Comparison of ENCODE assay signal across 8 cellular contexts in genomic region chrX:130060122-130061069, GRCh38. TPM values are rescaled to one million over a fixed set of nuclear protein-coding genes. Genes with fewer than 3 reads are reported as not detected.
A peak's percentile ranks its signal among the peaks of the same experiment; 100 is the strongest.
DNase-seq lines count a peak whose midpoint lies in the region; ATAC-seq and TF ChIP-seq lines count a peak whose summit lies in the region.

No MANE protein-coding gene starts in this region.

- no peak overlapping the region for H2BK120ac ChIP-seq in H9 (ENCODE audit: low read depth, low read length, poor library complexity, severe bottlenecking)

- peak; percentile 85 for TF ChIP-seq CTCF in H9 (conservative IDR thresholded peaks at IDR 0.05)
- TF ChIP-seq CTCF in SK-N-SH (IDR thresholded peaks at IDR 0.05), result peak; percentile 88
- peak; percentile 77 to 92 (median 86) for TF ChIP-seq CTCF in ovary (IDR thresholded peaks at IDR 0.05)

- no peak overlapping the region for H3K27ac ChIP-seq in H9 (ENCODE audit: insufficient read length, low read depth, low read length)
- H3K27ac ChIP-seq in SK-N-SH (ENCODE audit: low read depth in 2 of 2, low read length in 1 of 2), result no peak overlapping the region
- no peak overlapping the region for H3K27ac ChIP-seq in ovary
- no peak overlapping the region for H3K27ac ChIP-seq in thymus (ENCODE audit: low read depth)

- peaks cover 16% of the 10 kb centered on the region; the same call in 1 of the 2 replicates for H3K27me3 ChIP-seq in H9 (ENCODE audit: insufficient read depth, low read length)
- H3K27me3 ChIP-seq in SK-N-SH (ENCODE audit: insufficient read depth), result no peaks in the 10 kb centered on the region; the same call in 1 of the 2 replicates
- no peaks in the 10 kb centered on the region for H3K27me3 ChIP-seq in ovary
- H3K27me3 ChIP-seq in thymus (ENCODE audit: control insufficient read depth, insufficient read depth), result no peaks in the 10 kb centered on the region

- H4K20me1 ChIP-seq in H9 (ENCODE audit: control insufficient read depth, insufficient read depth, insufficient read length), result no peaks in the 10 kb centered on the region
- no peaks in the 10 kb centered on the region for H4K20me1 ChIP-seq in SK-N-SH (ENCODE audit: insufficient read depth)

- CTCF ChIA-PET in SK-N-SH (lab: Yijun Ruan, JAX), result interaction anchor here (0.6 to 3.1 kb wide), 59 partner anchors 8 to 506 kb away, joined by 3 to 27 read pairs (median 4); partner anchors contain the start of genes APLN and XPNPEP2

- no peaks in the 10 kb centered on the region for H3K9me2 ChIP-seq in SK-N-SH

- H3K9me3 Mint-ChIP-seq in H9, result peaks cover 0 to 65% of the 10 kb centered on the region in 2 experiments; a peak in 3 of 5 replicates
- no peaks in the 10 kb centered on the region for H3K9me3 Mint-ChIP-seq in activated naive CD4-positive, alpha-beta T cell treated with anti-CD3 and anti-CD28 coated beads, Interleukin-2, amount 50 U/mL, for 24 hours

- H3K4ac ChIP-seq in H9 (ENCODE audit: low read depth, low read length), result no peak overlapping the region

- intact Hi-C loops in Right ventricle myocardium inferior (cut with DNase I) (loop anchor here (1.0 to 2.0 kb wide), 2 partner anchors 135 to 454 kb away; no protein-coding TSS in a partner anchor), ovary (cut with DNase I) (loop anchor here (5.0 to 10.0 kb wide), 2 partner anchors 133 to 136 kb away; no protein-coding TSS in a partner anchor)

- H4K5ac ChIP-seq in H9 (ENCODE audit: insufficient read length, low read depth, low read length), result no peak overlapping the region

- H2BK12ac ChIP-seq in H9 (ENCODE audit: insufficient read length, low read depth, low read length), result no peak overlapping the region

- peaks cover 6% of the 10 kb centered on the region for H3F3A ChIP-seq in SK-N-SH (replicated peaks; ENCODE audit: insufficient read depth)

- no peak overlapping the region for H2BK5ac ChIP-seq in H9 (ENCODE audit: insufficient read length, low read length)

- H4K91ac ChIP-seq in H9 (ENCODE audit: insufficient read length, low read depth, low read length), result no peak overlapping the region

- H3K79me1 ChIP-seq in H9 (ENCODE audit: insufficient read depth, low read depth, low read length, poor library complexity, severe bottlenecking), result no peaks in the 10 kb centered on the region

- no peak overlapping the region for H2BK20ac ChIP-seq in H9 (ENCODE audit: low read depth, low read length, poor library complexity, severe bottlenecking)

- H3K4me1 ChIP-seq in H9 (ENCODE audit: insufficient read depth, low read length) (no peaks in the 10 kb centered on the region; the same call in 1 of the 2 replicates), SK-N-SH (ENCODE audit: control insufficient read depth in 1 of 2, insufficient read depth in 2 of 2, low read depth in 1 of 2, low read length in 1 of 2) (peaks cover 0 to 4% of the 10 kb centered on the region in 2 experiments; a peak in 1 of 4 replicates), ovary (ENCODE audit: insufficient read depth) (no peaks in the 10 kb centered on the region), thymus (ENCODE audit: control insufficient read depth, insufficient read depth, low read length) (no peaks in the 10 kb centered on the region)

- H3K9me3 ChIP-seq in H9 (ENCODE audit: control insufficient read depth, low read depth, low read length) (no peaks in the 10 kb centered on the region), SK-N-SH (no peaks in the 10 kb centered on the region), ovary (no peaks in the 10 kb centered on the region), thymus (ENCODE audit: control insufficient read depth) (no peaks in the 10 kb centered on the region)

- no peak overlapping the region for H2BK15ac ChIP-seq in H9 (ENCODE audit: low read depth, low read length)

- H3K56ac ChIP-seq in H9 (ENCODE audit: insufficient read length, low read depth, low read length), result no peak overlapping the region

- no peak overlapping the region for H2AK5ac ChIP-seq in H9 (ENCODE audit: insufficient read length, low read length)

- peaks cover 11 to 34% of the 10 kb centered on the region in 2 experiments for H3K4me1 Mint-ChIP-seq in H9
- H3K4me1 Mint-ChIP-seq in activated naive CD4-positive, alpha-beta T cell treated with anti-CD3 and anti-CD28 coated beads, Interleukin-2, amount 50 U/mL, for 24 hours, result peaks cover 4% of the 10 kb centered on the region

- peak; percentile 21 for DNase-seq in GF-D8 (lab: John Stamatoyannopoulos, UW)
- peak; percentile 77 for DNase-seq in H9
- DNase-seq in LoVo (ENCODE audit: low spot score), result peak; percentile 71
- DNase-seq in SK-N-SH, result peak; percentile 98
- DNase-seq in Right ventricle myocardium inferior (ENCODE audit: missing footprints), result peak; percentile 89
- peak; percentile 74 to 88 (median 84) for DNase-seq in ovary

- no peak for TF ChIP-seq POLR2A in ovary (IDR thresholded peaks at IDR 0.05)

- peak; percentile 79 for TF ChIP-seq RAD21 in SK-N-SH (IDR thresholded peaks at IDR 0.05; ENCODE audit: low read length)

- H3K36me3 ChIP-seq in SK-N-SH (replicated peaks in 1 of 2; ENCODE audit: control insufficient read depth in 1 of 2, insufficient read depth in 2 of 2, low read length in 1 of 2), result no peaks in the 10 kb centered on the region
- no peaks in the 10 kb centered on the region for H3K36me3 ChIP-seq in ovary
- peaks cover 3% of the 10 kb centered on the region for H3K36me3 ChIP-seq in thymus (ENCODE audit: control insufficient read depth, insufficient read depth)

- H3K23ac ChIP-seq in H9 (ENCODE audit: insufficient read length, low read depth, low read length), result no peak overlapping the region

- no peaks in the 10 kb centered on the region for H3K79me2 ChIP-seq in H9 (ENCODE audit: insufficient read depth, low read length)
- no peaks in the 10 kb centered on the region for H3K79me2 ChIP-seq in SK-N-SH (ENCODE audit: insufficient read depth)

- POLR2A ChIA-PET in SK-N-SH (lab: Yijun Ruan, JAX), result interaction anchor here (0.6 to 1.4 kb wide), 3 partner anchors 37 to 135 kb away, joined by 3 read pairs; no protein-coding TSS in a partner anchor

- peak overlapping the region; percentile 67 to 85 for H3K4me3 Mint-ChIP-seq in H9
- peak overlapping the region; percentile 71 for H3K4me3 Mint-ChIP-seq in activated naive CD4-positive, alpha-beta T cell treated with anti-CD3 and anti-CD28 coated beads, Interleukin-2, amount 50 U/mL, for 24 hours

- no CpG with 5 or more reads among the region's 87 CpGs for WGBS in H9 (ENCODE audit: extremely low coverage, insufficient read length, low lambda C conversion rate)
- WGBS in SK-N-SH (ENCODE audit: low lambda C conversion rate), result 14% methylated on average over 23 of the region's 87 CpGs
- WGBS in ovary, 3 donors, result 30 to 41% (median 37%) methylated on average over 60 to 87 of the region's 87 CpGs
- 1% methylated on average over 87 of the region's 87 CpGs for WGBS in thymus

- H3K4me3 ChIP-seq in SK-N-SH (ENCODE audit: low read depth in 2 of 2, low read length in 1 of 2), result peak overlapping the region; percentile 46 to 60
- H3K4me3 ChIP-seq in ovary, result peak overlapping the region; percentile 33
- H3K4me3 ChIP-seq in thymus (ENCODE audit: low read length), result peak overlapping the region; percentile 57

- H3T11ph ChIP-seq in H9 (ENCODE audit: low read length), result no peak overlapping the region

- H3K27ac Mint-ChIP-seq in H9, result peak overlapping the region in 2 of 3 experiments; percentile 87 to 88; a peak in 2 of 7 replicates
- H3K27ac Mint-ChIP-seq in activated naive CD4-positive, alpha-beta T cell treated with anti-CD3 and anti-CD28 coated beads, Interleukin-2, amount 50 U/mL, for 24 hours, result no peak overlapping the region

- no peak overlapping the region for H4K8ac ChIP-seq in H9 (replicated peaks; ENCODE audit: insufficient read length, low read depth, low read length)

- H3K14ac ChIP-seq in H9 (ENCODE audit: insufficient read depth, low read length), result peak overlapping the region; percentile 81; the same call in 1 of the 2 replicates

- TF ChIP-seq EP300 in SK-N-SH (IDR thresholded peaks at IDR 0.05; ENCODE audit: borderline replicate concordance in 1 of 2, low read depth in 1 of 2, low read length in 1 of 2) (no peak), ovary (IDR thresholded peaks at IDR 0.05) (no peak)

- H3K36me3 Mint-ChIP-seq in H9 (ENCODE audit: insufficient read depth in 1 of 3, low read depth in 3 of 3), result peaks cover 2 to 14% (median 6%) of the 10 kb centered on the region in 3 experiments; a peak in 4 of 7 replicates
- H3K36me3 Mint-ChIP-seq in activated naive CD4-positive, alpha-beta T cell treated with anti-CD3 and anti-CD28 coated beads, Interleukin-2, amount 50 U/mL, for 24 hours, result no peaks in the 10 kb centered on the region

- H3K23me2 ChIP-seq in H9 (ENCODE audit: insufficient read length, low read depth, low read length, poor library complexity, severe bottlenecking), result no peaks in the 10 kb centered on the region

- H3K9ac ChIP-seq in H9 (ENCODE audit: extremely low read depth, insufficient read length, low read length) (no peak overlapping the region), SK-N-SH (peak overlapping the region; percentile 62; the same call in 1 of the 2 replicates)

- H3K18ac ChIP-seq in H9 (ENCODE audit: insufficient read length, low read depth, low read length), result peak overlapping the region; percentile 78

- H3K4me2 ChIP-seq in H9 (ENCODE audit: insufficient read depth, insufficient read length, low read length) (peak overlapping the region; percentile 14), SK-N-SH (peak overlapping the region; percentile 84)

- H3K27me3 Mint-ChIP-seq in H9 (ENCODE audit: low read depth), result peaks cover 49% of the 10 kb centered on the region
- H3K27me3 Mint-ChIP-seq in activated naive CD4-positive, alpha-beta T cell treated with anti-CD3 and anti-CD28 coated beads, Interleukin-2, amount 50 U/mL, for 24 hours, result no peaks in the 10 kb centered on the region

- ATAC-seq in Right ventricle myocardium inferior, result peak; percentile 93

- H2AFZ ChIP-seq in H9 (ENCODE audit: low read length) (no peak overlapping the region), SK-N-SH (ENCODE audit: low read depth) (peak overlapping the region; percentile 79; the same call in 1 of the 2 replicates)

TF ChIP-seq in SK-N-SH, 30 proteins besides CTCF, POLR2A, EP300 and RAD21 (continues in another document):
- TF ChIP-seq PBX3 (IDR thresholded peaks at IDR 0.05), result no peak
- no peak for TF ChIP-seq FOXJ3 (CRISPR knock-in tag; IDR thresholded peaks at IDR 0.05)

RNA-seq across cellular contexts. Expression of gene ELF4, which starts 49.9 kb away (rescaled TPM):
- total RNA-seq in H9 (2021) (0.59 and 0.81 TPM in 2 replicates), Right ventricle myocardium inferior (2.8 TPM), ovary (10 to 100 TPM in 6 of 7 donors, 1 to 10 TPM in 1; 9.3 to 24.2 (median 20.2) TPM)
- polyA plus RNA-seq in SK-N-SH (2012; rRNA removed) (7.7 and 9.6 TPM in 2 replicates), ovary (10 to 100 TPM; 13.0 to 25.6 TPM), thymus (7.2 TPM)
- polyA plus RNA-seq in SK-N-SH (2012; cell fraction: cytosol; rRNA removed), result 7.3 and 8.9 TPM in 2 replicates
- polyA plus RNA-seq in SK-N-SH (2012; cell fraction: nucleus; rRNA removed), result 8.2 and 9.4 TPM in 2 replicates

Comparison
In these comparisons a context has a peak if more than half of its experiments do, and no peak if none do; other contexts are left out.
1. DNase-seq: peak in every context shown above with its lines; median percentile 98 in SK-N-SH; 89 in Right ventricle myocardium inferior; 84 in ovary; 77 in H9; 71 in LoVo; 21 in GF-D8.